Comparison of ENCODE assay signal across 2 cellular contexts in the genomic region with DNA sequence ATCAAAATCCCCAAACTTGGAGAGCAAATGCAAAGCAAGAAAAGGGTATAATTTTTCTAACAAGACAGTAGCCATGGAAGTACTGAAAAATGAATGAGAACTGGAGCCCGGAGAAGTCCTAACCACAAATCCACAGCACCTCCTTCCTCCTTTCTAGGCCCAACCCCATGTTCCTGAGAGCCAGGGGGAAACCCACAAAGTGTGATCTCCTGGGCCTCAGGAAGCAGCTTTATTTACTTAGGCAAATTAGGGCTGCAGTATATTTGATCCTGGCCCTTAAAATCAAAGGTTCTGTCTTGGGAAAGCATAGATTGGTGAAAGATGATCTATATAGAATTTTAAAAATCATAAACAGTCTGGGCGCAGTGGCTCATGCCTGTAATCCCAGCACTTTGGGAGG.
TF ChIP-seq lines count a peak whose summit lies in the region.

No MANE protein-coding gene starts in this region.

TF ChIP-seq in IMR-90, 13 proteins besides CTCF, POLR2A, EP300 and RAD21 (continued from another document):
- TF ChIP-seq MAZ (IDR thresholded peaks at IDR 0.05; ENCODE audit: borderline replicate concordance, low read depth, low read length): no peak
- TF ChIP-seq, protein P1, sequence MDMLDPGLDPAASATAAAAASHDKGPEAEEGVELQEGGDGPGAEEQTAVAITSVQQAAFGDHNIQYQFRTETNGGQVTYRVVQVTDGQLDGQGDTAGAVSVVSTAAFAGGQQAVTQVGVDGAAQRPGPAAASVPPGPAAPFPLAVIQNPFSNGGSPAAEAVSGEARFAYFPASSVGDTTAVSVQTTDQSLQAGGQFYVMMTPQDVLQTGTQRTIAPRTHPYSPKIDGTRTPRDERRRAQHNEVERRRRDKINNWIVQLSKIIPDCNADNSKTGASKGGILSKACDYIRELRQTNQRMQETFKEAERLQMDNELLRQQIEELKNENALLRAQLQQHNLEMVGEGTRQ (IDR thresholded peaks at IDR 0.05; ENCODE audit: low read depth, low read length): no peak
- TF ChIP-seq, protein P2, sequence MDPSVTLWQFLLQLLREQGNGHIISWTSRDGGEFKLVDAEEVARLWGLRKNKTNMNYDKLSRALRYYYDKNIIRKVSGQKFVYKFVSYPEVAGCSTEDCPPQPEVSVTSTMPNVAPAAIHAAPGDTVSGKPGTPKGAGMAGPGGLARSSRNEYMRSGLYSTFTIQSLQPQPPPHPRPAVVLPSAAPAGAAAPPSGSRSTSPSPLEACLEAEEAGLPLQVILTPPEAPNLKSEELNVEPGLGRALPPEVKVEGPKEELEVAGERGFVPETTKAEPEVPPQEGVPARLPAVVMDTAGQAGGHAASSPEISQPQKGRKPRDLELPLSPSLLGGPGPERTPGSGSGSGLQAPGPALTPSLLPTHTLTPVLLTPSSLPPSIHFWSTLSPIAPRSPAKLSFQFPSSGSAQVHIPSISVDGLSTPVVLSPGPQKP (IDR thresholded peaks at IDR 0.05; ENCODE audit: borderline replicate concordance, low read depth, low read length): no peak
- TF ChIP-seq BHLHE40 (IDR thresholded peaks at IDR 0.05; ENCODE audit: low read depth, low read length): no peak

TF ChIP-seq in WTC11, 78 proteins besides CTCF, POLR2A, EP300 and RAD21:
- TF ChIP-seq, protein P3, sequence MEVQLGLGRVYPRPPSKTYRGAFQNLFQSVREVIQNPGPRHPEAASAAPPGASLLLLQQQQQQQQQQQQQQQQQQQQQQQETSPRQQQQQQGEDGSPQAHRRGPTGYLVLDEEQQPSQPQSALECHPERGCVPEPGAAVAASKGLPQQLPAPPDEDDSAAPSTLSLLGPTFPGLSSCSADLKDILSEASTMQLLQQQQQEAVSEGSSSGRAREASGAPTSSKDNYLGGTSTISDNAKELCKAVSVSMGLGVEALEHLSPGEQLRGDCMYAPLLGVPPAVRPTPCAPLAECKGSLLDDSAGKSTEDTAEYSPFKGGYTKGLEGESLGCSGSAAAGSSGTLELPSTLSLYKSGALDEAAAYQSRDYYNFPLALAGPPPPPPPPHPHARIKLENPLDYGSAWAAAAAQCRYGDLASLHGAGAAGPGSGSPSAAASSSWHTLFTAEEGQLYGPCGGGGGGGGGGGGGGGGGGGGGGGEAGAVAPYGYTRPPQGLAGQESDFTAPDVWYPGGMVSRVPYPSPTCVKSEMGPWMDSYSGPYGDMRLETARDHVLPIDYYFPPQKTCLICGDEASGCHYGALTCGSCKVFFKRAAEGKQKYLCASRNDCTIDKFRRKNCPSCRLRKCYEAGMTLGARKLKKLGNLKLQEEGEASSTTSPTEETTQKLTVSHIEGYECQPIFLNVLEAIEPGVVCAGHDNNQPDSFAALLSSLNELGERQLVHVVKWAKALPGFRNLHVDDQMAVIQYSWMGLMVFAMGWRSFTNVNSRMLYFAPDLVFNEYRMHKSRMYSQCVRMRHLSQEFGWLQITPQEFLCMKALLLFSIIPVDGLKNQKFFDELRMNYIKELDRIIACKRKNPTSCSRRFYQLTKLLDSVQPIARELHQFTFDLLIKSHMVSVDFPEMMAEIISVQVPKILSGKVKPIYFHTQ (CRISPR knock-in tag; IDR thresholded peaks at IDR 0.05): no peak
- TF ChIP-seq SMAD3 (CRISPR knock-in tag; IDR thresholded peaks at IDR 0.05; ENCODE audit: borderline replicate concordance) (no peak), RORB (CRISPR knock-in tag; IDR thresholded peaks at IDR 0.05) (no peak), GTF2I (CRISPR knock-in tag; conservative IDR thresholded peaks at IDR 0.05) (no peak), ZNF396 (CRISPR knock-in tag; IDR thresholded peaks at IDR 0.05; ENCODE audit: borderline replicate concordance) (no peak), OVOL2 (CRISPR knock-in tag; IDR thresholded peaks at IDR 0.05; ENCODE audit: borderline replicate concordance) (no peak), CREB1 (CRISPR knock-in tag; IDR thresholded peaks at IDR 0.05) (no peak), ZNF138 (CRISPR knock-in tag; conservative IDR thresholded peaks at IDR 0.05) (no peak), ETV6 (CRISPR knock-in tag; IDR thresholded peaks at IDR 0.05) (no peak), EMX1 (CRISPR knock-in tag; IDR thresholded peaks at IDR 0.05) (no peak), JUN (CRISPR knock-in tag; IDR thresholded peaks at IDR 0.05) (no peak), ZNF317 (CRISPR knock-in tag; IDR thresholded peaks at IDR 0.05; ENCODE audit: borderline replicate concordance, low read depth) (no peak)
- TF ChIP-seq, protein P4, sequence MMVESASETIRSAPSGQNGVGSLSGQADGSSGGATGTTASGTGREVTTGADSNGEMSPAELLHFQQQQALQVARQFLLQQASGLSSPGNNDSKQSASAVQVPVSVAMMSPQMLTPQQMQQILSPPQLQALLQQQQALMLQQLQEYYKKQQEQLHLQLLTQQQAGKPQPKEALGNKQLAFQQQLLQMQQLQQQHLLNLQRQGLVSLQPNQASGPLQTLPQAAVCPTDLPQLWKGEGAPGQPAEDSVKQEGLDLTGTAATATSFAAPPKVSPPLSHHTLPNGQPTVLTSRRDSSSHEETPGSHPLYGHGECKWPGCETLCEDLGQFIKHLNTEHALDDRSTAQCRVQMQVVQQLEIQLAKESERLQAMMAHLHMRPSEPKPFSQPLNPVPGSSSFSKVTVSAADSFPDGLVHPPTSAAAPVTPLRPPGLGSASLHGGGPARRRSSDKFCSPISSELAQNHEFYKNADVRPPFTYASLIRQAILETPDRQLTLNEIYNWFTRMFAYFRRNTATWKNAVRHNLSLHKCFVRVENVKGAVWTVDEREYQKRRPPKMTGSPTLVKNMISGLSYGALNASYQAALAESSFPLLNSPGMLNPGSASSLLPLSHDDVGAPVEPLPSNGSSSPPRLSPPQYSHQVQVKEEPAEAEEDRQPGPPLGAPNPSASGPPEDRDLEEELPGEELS (CRISPR knock-in tag; IDR thresholded peaks at IDR 0.05): no peak
- TF ChIP-seq, protein P5, sequence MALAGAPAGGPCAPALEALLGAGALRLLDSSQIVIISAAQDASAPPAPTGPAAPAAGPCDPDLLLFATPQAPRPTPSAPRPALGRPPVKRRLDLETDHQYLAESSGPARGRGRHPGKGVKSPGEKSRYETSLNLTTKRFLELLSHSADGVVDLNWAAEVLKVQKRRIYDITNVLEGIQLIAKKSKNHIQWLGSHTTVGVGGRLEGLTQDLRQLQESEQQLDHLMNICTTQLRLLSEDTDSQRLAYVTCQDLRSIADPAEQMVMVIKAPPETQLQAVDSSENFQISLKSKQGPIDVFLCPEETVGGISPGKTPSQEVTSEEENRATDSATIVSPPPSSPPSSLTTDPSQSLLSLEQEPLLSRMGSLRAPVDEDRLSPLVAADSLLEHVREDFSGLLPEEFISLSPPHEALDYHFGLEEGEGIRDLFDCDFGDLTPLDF (CRISPR knock-in tag; IDR thresholded peaks at IDR 0.05): no peak
- TF ChIP-seq, protein P6, sequence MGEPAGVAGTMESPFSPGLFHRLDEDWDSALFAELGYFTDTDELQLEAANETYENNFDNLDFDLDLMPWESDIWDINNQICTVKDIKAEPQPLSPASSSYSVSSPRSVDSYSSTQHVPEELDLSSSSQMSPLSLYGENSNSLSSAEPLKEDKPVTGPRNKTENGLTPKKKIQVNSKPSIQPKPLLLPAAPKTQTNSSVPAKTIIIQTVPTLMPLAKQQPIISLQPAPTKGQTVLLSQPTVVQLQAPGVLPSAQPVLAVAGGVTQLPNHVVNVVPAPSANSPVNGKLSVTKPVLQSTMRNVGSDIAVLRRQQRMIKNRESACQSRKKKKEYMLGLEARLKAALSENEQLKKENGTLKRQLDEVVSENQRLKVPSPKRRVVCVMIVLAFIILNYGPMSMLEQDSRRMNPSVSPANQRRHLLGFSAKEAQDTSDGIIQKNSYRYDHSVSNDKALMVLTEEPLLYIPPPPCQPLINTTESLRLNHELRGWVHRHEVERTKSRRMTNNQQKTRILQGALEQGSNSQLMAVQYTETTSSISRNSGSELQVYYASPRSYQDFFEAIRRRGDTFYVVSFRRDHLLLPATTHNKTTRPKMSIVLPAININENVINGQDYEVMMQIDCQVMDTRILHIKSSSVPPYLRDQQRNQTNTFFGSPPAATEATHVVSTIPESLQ (CRISPR knock-in tag; IDR thresholded peaks at IDR 0.05): no peak
- TF ChIP-seq, protein P1 (CRISPR knock-in tag; IDR thresholded peaks at IDR 0.05): no peak
- TF ChIP-seq, protein P7, sequence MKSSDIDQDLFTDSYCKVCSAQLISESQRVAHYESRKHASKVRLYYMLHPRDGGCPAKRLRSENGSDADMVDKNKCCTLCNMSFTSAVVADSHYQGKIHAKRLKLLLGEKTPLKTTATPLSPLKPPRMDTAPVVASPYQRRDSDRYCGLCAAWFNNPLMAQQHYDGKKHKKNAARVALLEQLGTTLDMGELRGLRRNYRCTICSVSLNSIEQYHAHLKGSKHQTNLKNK (CRISPR knock-in tag; IDR thresholded peaks at IDR 0.05): no peak
- TF ChIP-seq, protein P8, sequence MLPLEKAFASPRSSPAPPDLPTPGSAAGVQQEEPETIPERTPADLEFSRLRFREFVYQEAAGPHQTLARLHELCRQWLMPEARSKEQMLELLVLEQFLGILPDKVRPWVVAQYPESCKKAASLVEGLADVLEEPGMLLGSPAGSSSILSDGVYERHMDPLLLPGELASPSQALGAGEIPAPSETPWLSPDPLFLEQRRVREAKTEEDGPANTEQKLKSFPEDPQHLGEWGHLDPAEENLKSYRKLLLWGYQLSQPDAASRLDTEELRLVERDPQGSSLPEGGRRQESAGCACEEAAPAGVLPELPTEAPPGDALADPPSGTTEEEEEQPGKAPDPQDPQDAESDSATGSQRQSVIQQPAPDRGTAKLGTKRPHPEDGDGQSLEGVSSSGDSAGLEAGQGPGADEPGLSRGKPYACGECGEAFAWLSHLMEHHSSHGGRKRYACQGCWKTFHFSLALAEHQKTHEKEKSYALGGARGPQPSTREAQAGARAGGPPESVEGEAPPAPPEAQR (CRISPR knock-in tag; IDR thresholded peaks at IDR 0.05): no peak
- TF ChIP-seq, protein P9, sequence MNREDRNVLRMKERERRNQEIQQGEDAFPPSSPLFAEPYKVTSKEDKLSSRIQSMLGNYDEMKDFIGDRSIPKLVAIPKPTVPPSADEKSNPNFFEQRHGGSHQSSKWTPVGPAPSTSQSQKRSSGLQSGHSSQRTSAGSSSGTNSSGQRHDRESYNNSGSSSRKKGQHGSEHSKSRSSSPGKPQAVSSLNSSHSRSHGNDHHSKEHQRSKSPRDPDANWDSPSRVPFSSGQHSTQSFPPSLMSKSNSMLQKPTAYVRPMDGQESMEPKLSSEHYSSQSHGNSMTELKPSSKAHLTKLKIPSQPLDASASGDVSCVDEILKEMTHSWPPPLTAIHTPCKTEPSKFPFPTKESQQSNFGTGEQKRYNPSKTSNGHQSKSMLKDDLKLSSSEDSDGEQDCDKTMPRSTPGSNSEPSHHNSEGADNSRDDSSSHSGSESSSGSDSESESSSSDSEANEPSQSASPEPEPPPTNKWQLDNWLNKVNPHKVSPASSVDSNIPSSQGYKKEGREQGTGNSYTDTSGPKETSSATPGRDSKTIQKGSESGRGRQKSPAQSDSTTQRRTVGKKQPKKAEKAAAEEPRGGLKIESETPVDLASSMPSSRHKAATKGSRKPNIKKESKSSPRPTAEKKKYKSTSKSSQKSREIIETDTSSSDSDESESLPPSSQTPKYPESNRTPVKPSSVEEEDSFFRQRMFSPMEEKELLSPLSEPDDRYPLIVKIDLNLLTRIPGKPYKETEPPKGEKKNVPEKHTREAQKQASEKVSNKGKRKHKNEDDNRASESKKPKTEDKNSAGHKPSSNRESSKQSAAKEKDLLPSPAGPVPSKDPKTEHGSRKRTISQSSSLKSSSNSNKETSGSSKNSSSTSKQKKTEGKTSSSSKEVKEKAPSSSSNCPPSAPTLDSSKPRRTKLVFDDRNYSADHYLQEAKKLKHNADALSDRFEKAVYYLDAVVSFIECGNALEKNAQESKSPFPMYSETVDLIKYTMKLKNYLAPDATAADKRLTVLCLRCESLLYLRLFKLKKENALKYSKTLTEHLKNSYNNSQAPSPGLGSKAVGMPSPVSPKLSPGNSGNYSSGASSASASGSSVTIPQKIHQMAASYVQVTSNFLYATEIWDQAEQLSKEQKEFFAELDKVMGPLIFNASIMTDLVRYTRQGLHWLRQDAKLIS (CRISPR knock-in tag; IDR thresholded peaks at IDR 0.05; ENCODE audit: borderline replicate concordance): no peak
- TF ChIP-seq, protein P10, sequence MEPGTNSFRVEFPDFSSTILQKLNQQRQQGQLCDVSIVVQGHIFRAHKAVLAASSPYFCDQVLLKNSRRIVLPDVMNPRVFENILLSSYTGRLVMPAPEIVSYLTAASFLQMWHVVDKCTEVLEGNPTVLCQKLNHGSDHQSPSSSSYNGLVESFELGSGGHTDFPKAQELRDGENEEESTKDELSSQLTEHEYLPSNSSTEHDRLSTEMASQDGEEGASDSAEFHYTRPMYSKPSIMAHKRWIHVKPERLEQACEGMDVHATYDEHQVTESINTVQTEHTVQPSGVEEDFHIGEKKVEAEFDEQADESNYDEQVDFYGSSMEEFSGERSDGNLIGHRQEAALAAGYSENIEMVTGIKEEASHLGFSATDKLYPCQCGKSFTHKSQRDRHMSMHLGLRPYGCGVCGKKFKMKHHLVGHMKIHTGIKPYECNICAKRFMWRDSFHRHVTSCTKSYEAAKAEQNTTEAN (CRISPR knock-in tag; IDR thresholded peaks at IDR 0.05): no peak
